ENCODE assay signal across 1 cellular context in the genomic region with DNA sequence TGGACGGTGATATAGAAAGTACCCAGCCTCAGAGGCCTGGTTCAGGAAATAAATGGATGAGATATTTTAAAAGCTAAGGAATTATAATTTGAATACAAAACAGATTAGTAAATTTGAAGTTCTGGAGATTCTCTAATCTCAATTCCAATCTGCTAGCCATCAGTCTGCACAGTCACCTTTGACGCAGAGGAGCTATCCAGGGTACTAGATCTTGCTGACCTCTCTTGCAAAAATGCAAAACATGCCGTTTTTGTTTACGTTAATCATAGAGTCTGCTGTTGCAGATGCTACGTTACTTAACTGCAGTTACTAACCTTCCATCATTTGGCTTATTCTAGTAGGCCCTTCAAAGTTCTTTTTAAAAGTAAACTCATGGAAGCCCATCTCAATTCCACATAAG.
A peak's percentile ranks its signal among the peaks of the same experiment; 100 is the strongest.
TF ChIP-seq lines count a peak whose summit lies in the region.

No MANE protein-coding gene starts in this region.

TF ChIP-seq in Ishikawa, 13 proteins besides CTCF, POLR2A, EP300 and RAD21 (continued from another document):
- TF ChIP-seq NFIC (IDR thresholded peaks at IDR 0.05) (no peak), TEAD4 (IDR thresholded peaks at IDR 0.05) (peak; percentile 50), ZBTB7A (IDR thresholded peaks at IDR 0.05; ENCODE audit: low read depth) (no peak), FOXM1 (IDR thresholded peaks at IDR 0.05; ENCODE audit: borderline replicate concordance, low read depth) (no peak), EGR1 (IDR thresholded peaks at IDR 0.05) (no peak), TAF1 (IDR thresholded peaks at IDR 0.05; ENCODE audit: low read depth) (no peak), CREB1 (IDR thresholded peaks at IDR 0.05; ENCODE audit: low read depth) (no peak)
- TF ChIP-seq, protein P1, sequence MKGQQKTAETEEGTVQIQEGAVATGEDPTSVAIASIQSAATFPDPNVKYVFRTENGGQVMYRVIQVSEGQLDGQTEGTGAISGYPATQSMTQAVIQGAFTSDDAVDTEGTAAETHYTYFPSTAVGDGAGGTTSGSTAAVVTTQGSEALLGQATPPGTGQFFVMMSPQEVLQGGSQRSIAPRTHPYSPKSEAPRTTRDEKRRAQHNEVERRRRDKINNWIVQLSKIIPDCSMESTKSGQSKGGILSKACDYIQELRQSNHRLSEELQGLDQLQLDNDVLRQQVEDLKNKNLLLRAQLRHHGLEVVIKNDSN (IDR thresholded peaks at IDR 0.05): no peak
- TF ChIP-seq, protein P2, sequence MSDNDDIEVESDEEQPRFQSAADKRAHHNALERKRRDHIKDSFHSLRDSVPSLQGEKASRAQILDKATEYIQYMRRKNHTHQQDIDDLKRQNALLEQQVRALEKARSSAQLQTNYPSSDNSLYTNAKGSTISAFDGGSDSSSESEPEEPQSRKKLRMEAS (IDR thresholded peaks at IDR 0.05): 0 out of 2 replicates have a peak, but pooled peaks have one; percentile 33
TF ChIP-seq in Ishikawa: peak in this region for 3.
